ENCODE assay signal across 10 cellular contexts in genomic region chrX:73827406-73827805, GRCh38. TPM values are rescaled to one million over a fixed set of nuclear protein-coding genes. Genes with fewer than 3 reads are reported as not detected.
"Had no signal": no experiment of that assay in that cellular context is flagged by ENCODE, and none has a peak within 500 bp of the region (broad histone marks: within the 10 kb centered on the region; RNA-seq: fewer than 3 reads in every experiment).

No MANE protein-coding gene starts in this region.

- H3K27ac Mint-ChIP-seq: GM23338, H9, HFFc6 had no signal

- H3K9me3 ChIP-seq: HAP-1 had no signal

- H3K4me1 ChIP-seq: HAP-1 had no signal

- H3K9me3 Mint-ChIP-seq: GM23338, H9, HFFc6 had no signal

- DNase-seq: GM23248, GOT3, H7, H9, HCEC 1CT, HFFc6 had no signal

- H3K4me3 ChIP-seq: GM23248, GM23338, HAP-1 had no signal

- H3K9ac ChIP-seq: GM23248 had no signal

- H3K4me2 ChIP-seq: GM23338 had no signal

- ATAC-seq: GM23338, HCT116 had no signal

- H2AFZ ChIP-seq: GM23248, GM23338 had no signal

- H3K36me3 ChIP-seq: HAP-1 had no signal

- H3K27ac ChIP-seq: GM23248 had no signal

- H3K4me3 Mint-ChIP-seq: GM23338, H9, HFFc6 had no signal

- H3K4me1 Mint-ChIP-seq: GM23338 had no signal

RNA-seq across cellular contexts. Expression of gene XIST, which starts 25.1 kb away (rescaled TPM):
- total RNA-seq: GM23248, H4, H7, HFFc6 had no signal
- polyA plus RNA-seq: GM23248 had no signal
